9 cellular contexts compared by ENCODE assay signal in the genomic region with DNA sequence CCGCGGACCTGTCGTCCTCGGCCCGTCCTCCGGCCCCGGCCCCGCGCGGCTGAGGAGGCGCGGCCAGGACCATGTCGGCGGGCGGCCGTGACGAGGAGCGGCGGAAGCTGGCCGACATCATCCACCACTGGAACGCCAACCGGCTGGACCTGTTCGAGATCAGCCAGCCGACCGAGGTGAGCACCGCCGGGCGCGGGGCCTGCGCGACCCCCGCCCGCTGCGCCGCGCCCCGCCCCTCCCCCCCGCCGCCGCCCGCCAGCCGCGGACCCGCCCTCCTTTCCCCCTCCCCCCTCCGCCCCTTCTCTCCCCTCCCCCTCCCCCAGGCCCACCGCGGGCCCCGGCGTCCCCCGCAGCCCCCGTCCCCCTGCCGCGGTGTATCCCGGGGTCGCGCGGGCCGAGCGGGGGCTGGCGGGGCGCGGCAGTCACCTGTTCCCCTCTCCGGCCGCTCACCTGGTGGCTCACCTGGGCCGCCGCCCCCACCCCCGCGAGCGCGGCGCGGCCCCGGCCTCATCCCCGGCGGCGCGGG. TPM values are rescaled to one million over a fixed set of nuclear protein-coding genes. Genes with fewer than 3 reads are reported as not detected.
A peak's percentile ranks its signal among the peaks of the same experiment; 100 is the strongest.
DNase-seq lines count a peak whose midpoint lies in the region; ATAC-seq, FAIRE-seq and TF ChIP-seq lines count a peak whose summit lies in the region.
"Had no signal": no experiment of that assay in that cellular context is flagged by ENCODE, and none has a peak within 500 bp of the region (broad histone marks: within the 10 kb centered on the region; RNA-seq: fewer than 3 reads in every experiment).

No MANE protein-coding gene starts in this region.

- DNase-seq in NCI-H2227 (lab: John Stamatoyannopoulos, UW; ENCODE audit: unreplicated experiment) (peak; percentile 65), NCI-H2227 treated with DMSO at 0.1 percent for 48 hours (lab: John Stamatoyannopoulos, UW) (no peak), HTR-8/SVneo (ENCODE audit: insufficient read length, low spot score) (peak; percentile 18), astrocyte (ENCODE audit: low read depth) (no peak), left colon (peak; percentile 34 to 58), transverse colon (peak; percentile 34), putamen (ENCODE audit: low spot score) (no peak)
- DNase-seq: DND-41 had no signal

- H3K36me3 ChIP-seq in astrocyte (ENCODE audit: insufficient read depth, low read length) (no peaks in the 10 kb centered on the region), transverse colon (no peaks in the 10 kb centered on the region)

- FAIRE-seq in HTR-8/SVneo (lab: Jason Lieb, UNC) (no peak), astrocyte (lab: Jason Lieb, UNC) (no peak)

- peak overlapping the region; percentile 78 for H3K9ac ChIP-seq in astrocyte (ENCODE audit: low read length)

- TF ChIP-seq POLR2A in transverse colon (IDR thresholded peaks at IDR 0.05), result no peak

- peak overlapping the region; percentile 69 for H3K4me3 ChIP-seq in astrocyte (ENCODE audit: insufficient read depth, low read depth, low read length)
- H3K4me3 ChIP-seq in transverse colon, result peak overlapping the region in 3 of 4 donors; percentile 46 to 70 (median 66)

- no peaks in the 10 kb centered on the region for H3K36me3 Mint-ChIP-seq in astrocyte (ENCODE audit: low read depth, unreplicated experiment)

- peaks cover 46% of the 10 kb centered on the region for H3K79me2 ChIP-seq in astrocyte (ENCODE audit: insufficient read depth, low read length)

- intact Hi-C loops in left colon (cut with DNase I, micrococcal nuclease) (no loop called here), transverse colon (cut with DNase I; ENCODE audit: low total_unique reads) (no loop called here)

- H3K4me3 Mint-ChIP-seq in astrocyte (ENCODE audit: unreplicated experiment), result no peak overlapping the region

- no peak overlapping the region for H2AFZ ChIP-seq in astrocyte (ENCODE audit: low read depth, low read length)

- no peaks in the 10 kb centered on the region for H3K27me3 Mint-ChIP-seq in astrocyte (ENCODE audit: low read depth, unreplicated experiment)

- H3K27ac Mint-ChIP-seq in astrocyte (ENCODE audit: unreplicated experiment), result no peak overlapping the region

- peak; percentile 30 for ATAC-seq in GM21576 (IDR thresholded peaks at IDR 0.05; ENCODE audit: unreplicated experiment)
- no peak for ATAC-seq in left colon

- H3K27me3 ChIP-seq in astrocyte (ENCODE audit: insufficient read depth, low read length) (no peaks in the 10 kb centered on the region), transverse colon (no peaks in the 10 kb centered on the region)

- TF ChIP-seq CTCF in astrocyte (IDR thresholded peaks at IDR 0.05; ENCODE audit: insufficient read depth, low read depth, low read length) (no peak), transverse colon (IDR thresholded peaks at IDR 0.05) (no peak)

- no peak for TF ChIP-seq EP300 in transverse colon (IDR thresholded peaks at IDR 0.05; ENCODE audit: low read depth)

- peaks cover 44% of the 10 kb centered on the region for H4K20me1 ChIP-seq in astrocyte (ENCODE audit: insufficient read depth, low read length)

- in situ Hi-C loops in transverse colon (cut with MboI; ENCODE audit: low pct_ligation_motif_present in 1 of 4, low pct_unique_long_range_greater_than_20kb in 1 of 4, low sequenced_read_pairs in 3 of 4), result no loop called here

- H3K4me1 Mint-ChIP-seq in astrocyte (ENCODE audit: low read depth, unreplicated experiment), result peaks cover 31% of the 10 kb centered on the region

- H3K9me3 Mint-ChIP-seq in astrocyte (ENCODE audit: unreplicated experiment), result peaks cover 4% of the 10 kb centered on the region

- peak overlapping the region; percentile 88 for H3K4me2 ChIP-seq in astrocyte (ENCODE audit: low read length)

- H3K27ac ChIP-seq in astrocyte (ENCODE audit: low read depth, low read length) (no peak overlapping the region), transverse colon (peak overlapping the region; percentile 84 to 90 (median 86))

- H3K4me1 ChIP-seq in astrocyte (ENCODE audit: insufficient read depth, low read length) (peaks cover 12% of the 10 kb centered on the region), transverse colon (peaks cover 3 to 40% (median 13%) of the 10 kb centered on the region in 4 donors)

- H3K9me3 ChIP-seq in astrocyte (ENCODE audit: insufficient read depth, low read depth, low read length) (no peaks in the 10 kb centered on the region), transverse colon (no peaks in the 10 kb centered on the region)

- WGBS in transverse colon (ENCODE audit: low coverage in 1 of 2), 2 donors, result no CpG with 5 or more reads among the region's 77 CpGs

RNA-seq across cellular contexts. Expression of gene AFDN, which starts 0.4 kb away (rescaled TPM):
- 95.0 and 102 TPM in 2 replicates for total RNA-seq in astrocyte
- 100 to 1,000 TPM; 194 to 228 TPM for total RNA-seq in left colon
- 100 to 1,000 TPM; 148 to 371 (median 204) TPM for total RNA-seq in transverse colon

Comparison
In these comparisons a context has a peak if more than half of its experiments do, and no peak if none do; other contexts are left out.
1. DNase-seq: peak in NCI-H2227 (single experiment), HTR-8/SVneo (single experiment), left colon (2 of 2) and transverse colon (single experiment); none in NCI-H2227 treated with DMSO at 0.1 percent for 48 hours (single experiment), astrocyte (single experiment) and putamen (single experiment).